8 cellular contexts compared by ENCODE assay signal in the genomic region with DNA sequence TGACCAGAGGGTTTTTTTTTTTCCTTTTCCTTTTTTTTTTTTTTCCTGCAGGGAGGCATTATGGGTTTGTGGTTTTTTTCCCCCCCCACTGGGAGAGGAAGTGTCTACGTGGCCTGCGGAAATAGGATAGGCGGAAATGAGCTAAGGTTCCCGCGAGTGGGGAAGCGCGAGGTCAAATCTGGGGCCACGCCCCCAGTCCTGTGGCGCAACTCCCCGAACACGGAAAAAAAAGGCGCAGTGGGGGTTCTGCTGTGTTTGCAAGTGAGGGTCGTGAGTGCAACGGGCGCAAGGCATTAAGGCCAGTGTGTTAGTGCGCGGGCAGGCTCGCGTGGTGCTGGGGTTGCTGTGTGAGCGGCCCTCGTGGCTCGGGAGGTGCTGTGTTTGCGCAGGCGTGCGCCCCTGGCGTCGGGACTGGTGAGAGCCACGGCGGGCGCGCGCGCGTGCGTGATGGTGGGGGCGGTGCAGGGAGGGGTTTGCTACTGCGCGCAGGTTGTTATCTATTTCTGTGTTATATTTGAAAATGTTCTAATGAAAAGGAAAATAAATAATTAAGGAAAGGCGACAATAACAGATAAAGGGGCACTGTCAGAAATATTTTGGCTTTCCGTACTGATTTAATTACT. TPM values are rescaled to one million over a fixed set of nuclear protein-coding genes. Genes with fewer than 3 reads are reported as not detected.
DNase-seq lines count a peak whose midpoint lies in the region; ATAC-seq and TF ChIP-seq lines count a peak whose summit lies in the region.

No MANE protein-coding gene starts in this region.

- H3K27ac ChIP-seq in angular gyrus (ENCODE audit: low read depth, low read length) (peak overlapping the region; percentile 100), sigmoid colon (peak overlapping the region; percentile 90 to 95 (median 92))

- DNase-seq in NCI-H1105 (lab: John Stamatoyannopoulos, UW) (peak; percentile 35), T-cell (peak; percentile 77 to 91 (median 86)), sigmoid colon (peak; percentile 95), OCI-M2 (lab: John Stamatoyannopoulos, UW; ENCODE audit: unreplicated experiment) (no peak)

- H3K4me3 ChIP-seq in GM12875 (ENCODE audit: low read depth, low read length) (peak overlapping the region; percentile 76), iPS-11a (ENCODE audit: low read depth, low read length) (peak overlapping the region; percentile 72), sigmoid colon (peak overlapping the region; percentile 38 to 59 (median 56))

- H3K27me3 Mint-ChIP-seq in T-cell = peaks cover 0 to 8% of the 10 kb centered on the region in 2 donors

- no peaks in the 10 kb centered on the region for H3K9me3 Mint-ChIP-seq in T-cell

- no peak overlapping the region for H3K27ac Mint-ChIP-seq in T-cell

- TF ChIP-seq CTCF in GM12875 (IDR thresholded peaks at IDR 0.05; ENCODE audit: borderline replicate concordance, insufficient read depth, low read depth, low read length) = peak; percentile 42
- TF ChIP-seq CTCF in sigmoid colon (IDR thresholded peaks at IDR 0.05) = peak; percentile 36 to 63 (median 43)

- H3K36me3 ChIP-seq in sigmoid colon = peaks cover 0 to 23% (median 2%) of the 10 kb centered on the region in 4 donors

- no peak overlapping the region for H3K4me3 Mint-ChIP-seq in T-cell

- peaks cover 5 to 12% (median 10%) of the 10 kb centered on the region in 3 donors for H3K4me1 Mint-ChIP-seq in T-cell

- CTCF ChIA-PET in T-cell (lab: Charles Lee) = interaction anchor here in 1 of 2 donors (0.6 to 1.0 kb wide), 5 partner anchors 70 to 469 kb away, joined by 3 to 7 read pairs (median 3); no protein-coding TSS in a partner anchor

- no peaks in the 10 kb centered on the region for H3K9me3 ChIP-seq in sigmoid colon

- peaks cover 0 to 24% (median 4%) of the 10 kb centered on the region in 4 donors for H3K4me1 ChIP-seq in sigmoid colon

- ATAC-seq in HG02571 (IDR thresholded peaks at IDR 0.05; ENCODE audit: unreplicated experiment) = peak; percentile 55
- peak; percentile 67 to 81 (median 74) for ATAC-seq in T-cell (replicated peaks in 1 of 4)

- intact Hi-C loops in sigmoid colon (cut with DNase I) = loop anchor here (2.0 to 5.0 kb wide), 4 partner anchors 58 to 155 kb away; a partner anchor contains a TSS

- WGBS in sigmoid colon, 2 donors = 0 to 1% methylated on average over 40 of the region's 40 CpGs

- POLR2A ChIA-PET in T-cell (lab: Charles Lee) = interaction anchor here (0.6 to 0.7 kb wide), 4 partner anchors 15 to 231 kb away, joined by 5 to 12 read pairs (median 8); no protein-coding TSS in a partner anchor

- peaks cover 9% of the 10 kb centered on the region for H3K36me3 Mint-ChIP-seq in T-cell

- no peak for TF ChIP-seq EP300 in sigmoid colon (IDR thresholded peaks at IDR 0.05)

- H3K27me3 ChIP-seq in sigmoid colon = no peaks in the 10 kb centered on the region

- peak in 1 of 2 donors; percentile 29 for TF ChIP-seq POLR2A in sigmoid colon (IDR thresholded peaks at IDR 0.05)

RNA-seq across cellular contexts. Expression of a gene that starts 0.7 kb away (rescaled TPM):
- 100 to 1,000 TPM in 2 of 5 donors, 10 to 100 TPM in 3; 72.4 to 152 (median 86.9) TPM for total RNA-seq in T-cell
- total RNA-seq in sigmoid colon = 100 to 1,000 TPM; 171 to 255 (median 215) TPM
- 100 to 1,000 TPM; 180 to 224 (median 219) TPM for polyA plus RNA-seq in sigmoid colon

RNA-seq across cellular contexts. Expression of a gene that starts 23.5 kb away (rescaled TPM):
- total RNA-seq in T-cell (not detected), sigmoid colon (not detected)
- not detected for polyA plus RNA-seq in sigmoid colon

RNA-seq across cellular contexts. Expression of a gene that starts 58.4 kb away (rescaled TPM):
- 10 to 100 TPM in 1 of 5 donors, 1 to 10 TPM in 4; 5.0 to 10.0 (median 7.7) TPM for total RNA-seq in T-cell
- 100 to 1,000 TPM; 135 to 186 (median 173) TPM for total RNA-seq in sigmoid colon
- polyA plus RNA-seq in sigmoid colon = 10 to 100 TPM; 19.5 to 24.6 (median 20.1) TPM

Comparison
In these comparisons a context has a peak if more than half of its experiments do, and no peak if none do; other contexts are left out.
1. RNA of a gene that starts 58.4 kb away (total RNA-seq): 135 to 186 TPM in sigmoid colon; 5.0 to 10.0 TPM in T-cell; every median in the first group is over 10 times any median in the second.
2. Peak in every context shown above with its lines, with median percentiles within 50 percentile points of each other: H3K4me3 ChIP-seq.